In genomic region chr5:82812575-82812974, GRCh38 we compare ENCODE assay signal across 24 cellular contexts.
A peak's percentile ranks its signal among the peaks of the same experiment; 100 is the strongest.
DNase-seq lines count a peak whose midpoint lies in the region; TF ChIP-seq lines count a peak whose summit lies in the region.
"Had no signal": no experiment of that assay in that cellular context is flagged by ENCODE, and none has a peak within 500 bp of the region (broad histone marks: within the 10 kb centered on the region; RNA-seq: fewer than 3 reads in every experiment).

No MANE protein-coding gene starts in this region.

- in situ Hi-C loops in astrocyte of the cerebellum (cut with HindIII; ENCODE audit: low sequenced_read_pairs): no loop called here

- TF ChIP-seq CTCF in astrocyte of the cerebellum (IDR thresholded peaks at IDR 0.05; ENCODE audit: low read depth, low read length, missing control alignments) (no peak), fibroblast of the aortic adventitia (IDR thresholded peaks at IDR 0.05; ENCODE audit: insufficient read depth, low read length) (no peak), coronary artery (IDR thresholded peaks at IDR 0.05) (no peak)

- H3K4me3 ChIP-seq in astrocyte of the cerebellum (ENCODE audit: low read depth, low read length) (no peak overlapping the region), fibroblast of the aortic adventitia (ENCODE audit: low read depth, low read length) (no peak overlapping the region), skeletal muscle cell (ENCODE audit: low read depth, low read length) (no peak overlapping the region), coronary artery (no peak overlapping the region)
- H3K4me3 ChIP-seq: left ventricle myocardium inferior, neural progenitor cell, spleen had no signal

- no peak overlapping the region for H3K27ac ChIP-seq in coronary artery
- H3K27ac ChIP-seq: left ventricle myocardium inferior, neural progenitor cell, spleen had no signal

- DNase-seq in LHCN-M2 (ENCODE audit: low read depth) (peak; percentile 54), astrocyte of the cerebellum (ENCODE audit: low read depth) (peak; percentile 5), fibroblast of the aortic adventitia (ENCODE audit: low read depth) (peak; percentile 60), skeletal muscle cell (ENCODE audit: low read depth) (peak; percentile 42), superior temporal gyrus (ENCODE audit: extremely low spot score) (no peak), HK-2 (ENCODE audit: unreplicated experiment) (no peak), coronary artery (ENCODE audit: low spot score) (no peak)
- DNase-seq: activated CD4-positive, alpha-beta T cell treated with anti-CD3 and anti-CD28 coated beads for 4 hours; activated naive CD8-positive, alpha-beta T cell treated with anti-CD3 and anti-CD28 coated beads, Interleukin-2, amount 10 ng/mL, durations not matched to agents 7 days and 5 days; BE2C; caudate nucleus; COR-L47; effector CD4-positive, alpha-beta T cell; GOT3; immature natural killer cell; left ventricle myocardium inferior; NCI-H1092 treated with DMSO at 0.1 percent for 48 hours; NCI-H2081; NCI-H510A; RPMI8226; spleen; stimulated activated CD4-positive, alpha-beta T cell treated with anti-CD3 and anti-CD28 coated beads, Interleukin-4, amount 100 ng/mL, for 24 hours; trophoblast cell had no signal

Comparison
In these comparisons a context has a peak if more than half of its experiments do, and no peak if none do; other contexts are left out.
1. DNase-seq: peak in LHCN-M2 (single experiment), astrocyte of the cerebellum (single experiment), fibroblast of the aortic adventitia (single experiment) and skeletal muscle cell (single experiment); none in superior temporal gyrus (single experiment), HK-2 (single experiment) and coronary artery (single experiment).